8 cellular contexts compared by ENCODE assay signal in genomic region chr5:172007153-172007794, GRCh38. TPM values are rescaled to one million over a fixed set of nuclear protein-coding genes. Genes with fewer than 3 reads are reported as not detected.
DNase-seq lines count a peak whose midpoint lies in the region; ATAC-seq, FAIRE-seq and TF ChIP-seq lines count a peak whose summit lies in the region.

No MANE protein-coding gene starts in this region.

- intact Hi-C loops in K562 (cut with micrococcal nuclease): loop anchor here (5.0 kb wide), 1 partner anchor 55 kb away; no protein-coding TSS in a partner anchor

- CTCF ChIA-PET in K562 (lab: Yijun Ruan, JAX; ENCODE audit: low intra/inter-chr PET ratio): no interaction called here

- TSS peak; percentile 92 for BruUV-seq in K562 (replicated peaks; lab: Mats Ljungman, UMichigan)

- H3K36me3 ChIP-seq in K562 (ENCODE audit: control insufficient read depth, insufficient read depth, low read length): no peaks in the 10 kb centered on the region
- no peaks in the 10 kb centered on the region for H3K36me3 ChIP-seq in stomach smooth muscle (ENCODE audit: control insufficient read depth in 2 of 2, insufficient read depth in 2 of 2, low read length in 2 of 2)

- no peaks in the 10 kb centered on the region for H3K9me1 ChIP-seq in K562 (ENCODE audit: control insufficient read depth, insufficient read depth, low read length)

- POLR2A ChIA-PET in K562 (lab: Yijun Ruan, JAX): interaction anchor here (0.8 to 2.8 kb wide), 8 partner anchors 8 to 95 kb away, joined by 3 to 20 read pairs (median 4); no protein-coding TSS in a partner anchor

- ATAC-seq in K562: no peak
- ATAC-seq in GM21529 (IDR thresholded peaks at IDR 0.05; ENCODE audit: unreplicated experiment): no peak
- no peak for ATAC-seq in GM19467 (IDR thresholded peaks at IDR 0.05; ENCODE audit: unreplicated experiment)

- WGBS in K562 (ENCODE audit: insufficient coverage, low coverage, missing lambda C conversion rate): 3% methylated on average over 24 of the region's 24 CpGs

- peaks cover 44% of the 10 kb centered on the region for H3K79me2 ChIP-seq in K562 (ENCODE audit: control insufficient read depth, insufficient read depth, low read length)

- no peaks in the 10 kb centered on the region for H3K27me3 ChIP-seq in K562 (ENCODE audit: control insufficient read depth in 2 of 2, insufficient read depth in 2 of 2, low read length in 2 of 2)
- H3K27me3 ChIP-seq in layer of hippocampus (ENCODE audit: control insufficient read depth, insufficient read depth, low read length): no peaks in the 10 kb centered on the region
- H3K27me3 ChIP-seq in stomach smooth muscle (ENCODE audit: control insufficient read depth in 1 of 2, insufficient read depth in 2 of 2, low read length in 2 of 2): no peaks in the 10 kb centered on the region

- peaks cover 9% of the 10 kb centered on the region for H4K20me1 ChIP-seq in K562 (replicated peaks; ENCODE audit: control insufficient read depth, insufficient read depth, low read length)

- H3K9me3 ChIP-seq in K562 (replicated peaks; ENCODE audit: control insufficient read depth, insufficient read depth, low read depth, low read length) (no peaks in the 10 kb centered on the region), stomach smooth muscle (ENCODE audit: control insufficient read depth in 2 of 2, low read length in 2 of 2) (no peaks in the 10 kb centered on the region)

- H2AFZ ChIP-seq in K562 (ENCODE audit: low read depth, low read length): peak overlapping the region; percentile 100

- TF ChIP-seq CTCF in K562 (IDR thresholded peaks at IDR 0.05 in 2 of 3, conservative IDR thresholded peaks at IDR 0.05 in 1 of 3; ENCODE audit: insufficient read depth in 2 of 3, low read depth in 1 of 3, low read length in 3 of 3): no peak

- DNase-seq in DMS53 (lab: John Stamatoyannopoulos, UW) (peak; percentile 68), DMS53 treated with DMSO at 0.1 percent for 48 hours (lab: John Stamatoyannopoulos, UW; ENCODE audit: unreplicated experiment) (no peak), M059J (ENCODE audit: low read depth) (peak; percentile 25), K562 (ENCODE audit: extremely low read depth in 1 of 4, low spot score in 3 of 4) (peak in 1 of 4 experiments; percentile 16)

- in situ Hi-C loops in K562 (cut with MboI): no loop called here

- peak overlapping the region; percentile 99 for H3K4me2 ChIP-seq in K562 (ENCODE audit: insufficient read depth, low read length)

- H3K27ac ChIP-seq in K562 (ENCODE audit: extremely low read depth, low read depth, low read length): peak overlapping the region; percentile 100
- peak overlapping the region; percentile 100 for H3K27ac ChIP-seq in layer of hippocampus (ENCODE audit: low read depth, low read length)
- peak overlapping the region; percentile 97 for H3K27ac ChIP-seq in stomach smooth muscle (ENCODE audit: low read length)

- TF ChIP-seq EP300 in K562 (IDR thresholded peaks at IDR 0.05; ENCODE audit: low read length): no peak

- H3K4me3 ChIP-seq in K562 (peak overlapping the region; percentile 93), stomach smooth muscle (ENCODE audit: low read length in 2 of 2) (peak overlapping the region; percentile 90 to 99)

- H3K4me1 ChIP-seq in K562 (replicated peaks in 1 of 2; ENCODE audit: control insufficient read depth in 2 of 2, insufficient read depth in 2 of 2, low read length in 2 of 2) (peaks cover 19 to 31% of the 10 kb centered on the region in 2 experiments), stomach smooth muscle (ENCODE audit: control insufficient read depth, insufficient read depth, low read length) (peaks cover 25% of the 10 kb centered on the region)

- no peak for TF ChIP-seq POLR2A in K562 (conservative IDR thresholded peaks at IDR 0.05)

- no peak for TF ChIP-seq RAD21 in K562 (CRISPR knock-in tag; conservative IDR thresholded peaks at IDR 0.05 in 1 of 2, IDR thresholded peaks at IDR 0.05 in 1 of 2)

- peak; percentile 37 for FAIRE-seq in K562 (lab: Jason Lieb, UNC)

- H3K9ac ChIP-seq in K562 (ENCODE audit: insufficient read depth in 1 of 2, low read depth in 2 of 2, low read length in 2 of 2) (peak overlapping the region; percentile 98 to 100), stomach smooth muscle (ENCODE audit: low read length in 2 of 2) (peak overlapping the region; percentile 88 to 99)

TF ChIP-seq in K562, 482 proteins besides CTCF, POLR2A, EP300 and RAD21 (continues in another document):
- TF ChIP-seq MAFG (tag; conservative IDR thresholded peaks at IDR 0.05) (no peak), HDAC2 (IDR thresholded peaks at IDR 0.05) (0 out of 2 replicates have a peak, but pooled peaks have one; percentile 34), HNRNPLL (IDR thresholded peaks at IDR 0.05; ENCODE audit: low read depth, low read length, poor library complexity, severe bottlenecking) (no peak), NKRF (IDR thresholded peaks at IDR 0.05; ENCODE audit: borderline replicate concordance) (peak; percentile 3; the same call in 1 of the 2 replicates), MAZ (CRISPR knock-in tag; conservative IDR thresholded peaks at IDR 0.05 in 1 of 2, IDR thresholded peaks at IDR 0.05 in 1 of 2) (no peak), MTA1 (IDR thresholded peaks at IDR 0.05; ENCODE audit: borderline replicate concordance) (no peak), BRF1 (IDR thresholded peaks at IDR 0.05; ENCODE audit: borderline replicate concordance, extremely low read depth, insufficient read length) (no peak)

RNA-seq across cellular contexts. Expression of gene FBXW11, which starts 0.8 kb away (rescaled TPM):
- 38.5 and 75.0 TPM in 2 replicates for total RNA-seq in M059J (2014; rRNA removed; shearing (Covaris generic))
- total RNA-seq in K562 (2011; cell fraction: chromatin; rRNA removed; ENCODE audit: low replicate concordance): 27.1 and 32.3 TPM in 2 replicates
- 11.7 and 13.2 TPM in 2 replicates for total RNA-seq in K562 (2011; cell fraction: nucleolus; rRNA removed)
- total RNA-seq in K562 (2011; cell fraction: nucleoplasm; rRNA removed): 22.7 and 34.8 TPM in 2 replicates
- 16.7 and 20.3 TPM in 2 replicates for total RNA-seq in K562 (2014; rRNA removed)
- total RNA-seq in K562 (2014; rRNA removed; fragmentation: Illumina TruSeq; extraction: Trizol): 27.0 and 27.7 TPM in 2 replicates
- 24.8 and 27.2 TPM in 2 replicates for total RNA-seq in K562 (2015; rRNA removed; fragmentation: Illumina TruSeq; extraction: Trizol)
- 23.6 and 24.0 TPM in 2 replicates for total RNA-seq in K562 (2021)
- 27.3 and 28.6 TPM in 2 replicates for polyA plus RNA-seq in K562 (2011; rRNA removed)
- polyA plus RNA-seq in K562 (2011; cell fraction: cytosol; rRNA removed): 17.0 and 22.3 TPM in 2 replicates
- polyA plus RNA-seq in K562 (2011; cell fraction: nucleus; rRNA removed): 31.3 and 33.1 TPM in 2 replicates
- polyA plus RNA-seq in K562 (2012): 20.0 and 23.4 TPM in 2 replicates
- 20.9 and 24.8 TPM in 2 replicates for polyA plus RNA-seq in K562 (2014; fragmentation: Illumina TruSeq; extraction: Trizol)
- 1 to 10 TPM; 3.0 to 3.5 TPM for polyA plus RNA-seq in K562 (2014; fragmentation: Nextera tagmentation; extraction: Ambion mirVana)
- polyA plus RNA-seq in K562 (2014; rRNA removed): 13.1 and 15.6 TPM in 2 replicates
- polyA minus RNA-seq in K562 (2011; rRNA and poly(A)+ RNA removed): 59.5 and 64.2 TPM in 2 replicates
- polyA minus RNA-seq in K562 (2011; cell fraction: cytosol; rRNA and poly(A)+ RNA removed): 24.3 and 34.5 TPM in 2 replicates
- 13.2 and 22.0 TPM in 2 replicates for polyA minus RNA-seq in K562 (2011; cell fraction: nucleus; rRNA and poly(A)+ RNA removed)
